In the genomic region with DNA sequence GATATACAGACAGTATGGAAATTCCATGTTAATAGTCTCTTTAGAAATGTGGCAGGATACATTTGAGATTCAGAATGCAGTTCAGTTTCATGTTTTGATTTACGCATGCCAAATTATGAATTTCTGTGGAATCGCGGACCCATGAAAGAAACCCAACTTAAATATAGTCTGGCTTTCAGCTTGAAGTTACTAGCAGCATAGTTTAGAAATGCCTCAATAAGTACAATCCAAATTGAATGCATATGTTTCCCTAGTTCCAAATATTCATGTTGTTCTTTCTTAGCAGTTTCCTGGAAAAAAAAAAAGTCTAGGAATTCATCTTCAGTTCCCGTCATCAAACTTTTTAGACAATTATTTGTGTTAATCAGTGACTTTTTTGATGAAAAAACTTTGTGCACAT, we compare ENCODE assay signal across 24 cellular contexts.
A peak's percentile ranks its signal among the peaks of the same experiment; 100 is the strongest.
DNase-seq lines count a peak whose midpoint lies in the region; ATAC-seq and TF ChIP-seq lines count a peak whose summit lies in the region.
"Had no signal": no experiment of that assay in that cellular context is flagged by ENCODE, and none has a peak within 500 bp of the region (broad histone marks: within the 10 kb centered on the region; RNA-seq: fewer than 3 reads in every experiment).

No MANE protein-coding gene starts in this region.

- WGBS in SK-N-SH (ENCODE audit: low lambda C conversion rate): 55% methylated on average over 4 of the region's 4 CpGs
- WGBS in gastroesophageal sphincter (ENCODE audit: low coverage in 1 of 2), 2 donors: 64 to 66% methylated on average over 4 of the region's 4 CpGs

- TF ChIP-seq RAD21 in SK-N-SH (IDR thresholded peaks at IDR 0.05; ENCODE audit: low read length): no peak

- H3K4me1 ChIP-seq in SK-N-SH (ENCODE audit: control insufficient read depth in 1 of 2, insufficient read depth in 2 of 2, low read depth in 1 of 2, low read length in 1 of 2) (peaks cover 0 to 7% of the 10 kb centered on the region in 2 experiments; a peak in 2 of 4 replicates), gastroesophageal sphincter (peaks cover 0 to 57% (median 7%) of the 10 kb centered on the region in 3 donors)
- H3K4me1 ChIP-seq: BE2C, SJSA1 had no signal

- peaks cover 6% of the 10 kb centered on the region for H3K4me1 Mint-ChIP-seq in mesothelial cell of epicardium
- H3K4me1 Mint-ChIP-seq: CD14-positive monocyte; CD8-positive, alpha-beta memory T cell; IgD-negative memory B cell had no signal

- no peaks in the 10 kb centered on the region for H3K27me3 Mint-ChIP-seq in mesothelial cell of epicardium (ENCODE audit: low read depth)

- H4K20me1 ChIP-seq in SK-N-SH (ENCODE audit: insufficient read depth): no peaks in the 10 kb centered on the region

- H3K9me3 ChIP-seq in SK-N-SH (no peaks in the 10 kb centered on the region), gastroesophageal sphincter (no peaks in the 10 kb centered on the region)
- H3K9me3 ChIP-seq: BE2C, SJSA1 had no signal

- no peak overlapping the region for H2AFZ ChIP-seq in SK-N-SH (ENCODE audit: low read depth)

- TF ChIP-seq EP300 in SK-N-SH (IDR thresholded peaks at IDR 0.05; ENCODE audit: borderline replicate concordance in 1 of 2, low read depth in 1 of 2, low read length in 1 of 2) (peak in 1 of 2 experiments; percentile 59; a peak in 1 of 4 replicates), gastroesophageal sphincter (IDR thresholded peaks at IDR 0.05) (no peak)

- peaks cover 13 to 69% of the 10 kb centered on the region in 2 experiments for H3K36me3 ChIP-seq in SK-N-SH (replicated peaks in 1 of 2; ENCODE audit: control insufficient read depth in 1 of 2, insufficient read depth in 2 of 2, low read length in 1 of 2)
- H3K36me3 ChIP-seq in gastroesophageal sphincter: peaks cover 0 to 39% of the 10 kb centered on the region in 2 donors
- H3K36me3 ChIP-seq: BE2C, SJSA1 had no signal

- DNase-seq in SK-N-SH (no peak), dedifferentiated amniotic fluid mesenchymal stem cell (ENCODE audit: extremely low spot score) (peak; percentile 45), DMS153 treated with DMSO at 0.1 percent for 48 hours (lab: John Stamatoyannopoulos, UW; ENCODE audit: unreplicated experiment) (no peak), inferior parietal cortex (ENCODE audit: extremely low spot score) (no peak), mesothelial cell of epicardium (ENCODE audit: low spot score in 2 of 2, unreplicated experiment in 2 of 2) (no peak)
- no peak for DNase-seq in central memory CD4-positive, alpha-beta T cell
- DNase-seq: BE2C; Calu3; CD8-positive, alpha-beta memory T cell; DND-41; GOT3; HCEC 1CT; MM.1S; NCI-H2029; NCI-H446 treated with DMSO at 0.1 percent for 48 hours; NCI-H526 treated with DMSO at 0.1 percent for 48 hours; Right ventricle myocardium superior; RPMI8226 had no signal

- peak overlapping the region; percentile 32; the same call in 1 of the 2 replicates for H3K9ac ChIP-seq in SK-N-SH
- H3K9ac ChIP-seq: KMS-11 had no signal

- TF ChIP-seq POLR2A in gastroesophageal sphincter (IDR thresholded peaks at IDR 0.05): no peak

- H3K4me3 ChIP-seq in SK-N-SH (ENCODE audit: low read depth in 2 of 2, low read length in 1 of 2): no peak overlapping the region
- no peak overlapping the region for H3K4me3 ChIP-seq in gastroesophageal sphincter
- H3K4me3 ChIP-seq: SJSA1 had no signal

- H3K27ac ChIP-seq in SK-N-SH (ENCODE audit: low read depth in 2 of 2, low read length in 1 of 2) (peak overlapping the region; percentile 83 to 84; a peak in 3 of 4 replicates), gastroesophageal sphincter (peak overlapping the region in 3 of 4 donors; percentile 57 to 65 (median 58))
- H3K27ac ChIP-seq: HL-60, KMS-11, SJSA1 had no signal

- H3K27me3 ChIP-seq in SK-N-SH (ENCODE audit: insufficient read depth) (no peaks in the 10 kb centered on the region), gastroesophageal sphincter (no peaks in the 10 kb centered on the region)
- H3K27me3 ChIP-seq: SJSA1 had no signal

- H3K79me2 ChIP-seq in SK-N-SH (ENCODE audit: insufficient read depth): peaks cover 5% of the 10 kb centered on the region

- no peak for TF ChIP-seq CTCF in SK-N-SH (IDR thresholded peaks at IDR 0.05)
- TF ChIP-seq CTCF in gastroesophageal sphincter (IDR thresholded peaks at IDR 0.05): no peak
- TF ChIP-seq CTCF in mesothelial cell of epicardium (IDR thresholded peaks at IDR 0.05; ENCODE audit: unreplicated experiment): no peak

- H3K4me3 Mint-ChIP-seq in mesothelial cell of epicardium: no peak overlapping the region
- H3K4me3 Mint-ChIP-seq: CD14-positive monocyte; CD8-positive, alpha-beta memory T cell; IgD-negative memory B cell had no signal

- CTCF ChIA-PET in SK-N-SH (lab: Yijun Ruan, JAX): no interaction called here

- ATAC-seq in gastroesophageal sphincter: no peak

- H3F3A ChIP-seq in SK-N-SH (replicated peaks; ENCODE audit: insufficient read depth): peaks cover 44% of the 10 kb centered on the region

- H3K4me2 ChIP-seq in SK-N-SH: no peak overlapping the region; the same call in 1 of the 2 replicates
- H3K4me2 ChIP-seq: KMS-11 had no signal

- no peak overlapping the region for H3K27ac Mint-ChIP-seq in mesothelial cell of epicardium
- H3K27ac Mint-ChIP-seq: CD14-positive monocyte; CD8-positive, alpha-beta memory T cell; IgD-negative memory B cell had no signal

- H3K36me3 Mint-ChIP-seq in mesothelial cell of epicardium: peaks cover 4% of the 10 kb centered on the region
- H3K36me3 Mint-ChIP-seq: CD14-positive monocyte; CD8-positive, alpha-beta memory T cell; IgD-negative memory B cell had no signal

- H3K9me3 Mint-ChIP-seq in mesothelial cell of epicardium: no peaks in the 10 kb centered on the region
- H3K9me3 Mint-ChIP-seq: CD8-positive, alpha-beta memory T cell; IgD-negative memory B cell had no signal

- H3K9me2 ChIP-seq in SK-N-SH: no peaks in the 10 kb centered on the region

- POLR2A ChIA-PET in SK-N-SH (lab: Yijun Ruan, JAX): no interaction called here

TF ChIP-seq in SK-N-SH, 30 proteins besides CTCF, POLR2A, EP300 and RAD21:
- no peak for TF ChIP-seq REST (IDR thresholded peaks at IDR 0.05; ENCODE audit: low read depth, low read length)
- peak; percentile 73 for TF ChIP-seq TCF12 (IDR thresholded peaks at IDR 0.05)
- 0 out of 2 replicates have a peak, but pooled peaks have one; percentile 7 for TF ChIP-seq FOSL2 (IDR thresholded peaks at IDR 0.05; ENCODE audit: borderline replicate concordance, low read depth)
